Comparison of ENCODE assay signal across 13 cellular contexts in the genomic region with DNA sequence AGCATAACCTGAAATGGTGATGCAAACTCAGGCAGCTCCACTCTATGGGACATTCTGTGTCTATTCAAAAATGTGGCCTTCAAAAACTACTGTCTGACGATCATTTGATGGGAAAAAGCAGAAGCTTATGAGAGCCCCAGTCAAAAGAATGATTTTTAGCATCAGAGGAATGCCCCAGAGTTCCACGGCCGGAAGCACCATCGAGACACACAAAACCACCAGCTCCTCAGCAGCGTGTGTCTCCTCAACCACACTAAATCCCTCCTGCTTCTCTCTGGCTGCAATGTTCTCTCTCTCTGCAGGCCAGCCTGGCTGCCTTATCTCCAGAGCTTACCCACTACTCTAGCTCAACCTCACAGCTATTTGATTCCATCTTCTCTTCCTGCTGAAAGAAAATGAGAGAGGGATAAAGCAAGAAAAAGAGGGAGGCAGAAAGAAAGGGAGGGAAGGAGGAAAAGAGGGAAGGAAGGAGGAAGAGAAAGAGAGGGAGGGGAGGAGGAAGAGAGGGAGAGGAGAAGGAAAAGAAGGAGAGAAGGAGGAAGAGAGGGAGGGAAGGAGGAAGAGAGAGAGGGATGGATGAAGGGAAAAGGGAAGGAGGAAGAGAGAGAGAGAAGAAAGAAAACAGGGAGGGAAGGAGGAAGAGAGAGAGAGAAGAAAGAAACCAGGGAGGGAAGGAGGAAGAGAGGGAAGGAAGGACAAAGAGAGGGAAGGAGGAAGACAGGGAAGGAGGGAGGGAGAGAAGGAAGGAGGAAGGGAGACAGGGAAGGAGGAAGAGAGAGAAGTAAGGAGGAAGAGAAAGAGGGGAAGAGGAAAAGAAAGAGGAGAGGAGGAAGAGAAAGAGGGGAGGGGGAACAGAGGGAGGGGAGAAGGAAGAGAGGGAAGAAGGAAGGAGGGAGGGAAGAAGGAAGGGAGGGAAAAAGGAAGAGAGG. TPM values are rescaled to one million over a fixed set of nuclear protein-coding genes. Genes with fewer than 3 reads are reported as not detected.
A peak's percentile ranks its signal among the peaks of the same experiment; 100 is the strongest.
DNase-seq lines count a peak whose midpoint lies in the region; ATAC-seq and TF ChIP-seq lines count a peak whose summit lies in the region.
"Had no signal": no experiment of that assay in that cellular context is flagged by ENCODE, and none has a peak within 500 bp of the region (broad histone marks: within the 10 kb centered on the region; RNA-seq: fewer than 3 reads in every experiment).

No MANE protein-coding gene starts in this region.

- H3K4me1 Mint-ChIP-seq in activated naive CD4-positive, alpha-beta T cell treated with anti-CD3 and anti-CD28 coated beads, Interleukin-2, amount 10 ng/mL, durations not matched to agents 7 days and 5 days: peaks cover 9% of the 10 kb centered on the region
- peaks cover 11% of the 10 kb centered on the region for H3K4me1 Mint-ChIP-seq in chondrocyte (ENCODE audit: low read depth)
- peaks cover 13 to 32% of the 10 kb centered on the region in 2 donors for H3K4me1 Mint-ChIP-seq in stimulated activated naive B cell treated with anti-CD40 and anti-IgM and Interleukin-4, amounts not matched to agents 10 μg/mL and 1 μg/mL and 100 μg/mL, for 72 hours

- peak; percentile 87 to 89 for ATAC-seq in stimulated activated naive B cell treated with anti-CD40 and anti-IgM and Interleukin-4, amounts not matched to agents 10 μg/mL and 1 μg/mL and 100 μg/mL, for 72 hours (replicated peaks)

- H3K27me3 ChIP-seq in OCI-LY3 (ENCODE audit: low read depth, low read length) (no peaks in the 10 kb centered on the region), dorsolateral prefrontal cortex (no peaks in the 10 kb centered on the region), vagina (no peaks in the 10 kb centered on the region)
- H3K27me3 ChIP-seq: MG63 had no signal

- H3K9me3 Mint-ChIP-seq in activated naive CD4-positive, alpha-beta T cell treated with anti-CD3 and anti-CD28 coated beads, Interleukin-2, amount 10 ng/mL, durations not matched to agents 7 days and 5 days: no peaks in the 10 kb centered on the region
- H3K9me3 Mint-ChIP-seq in chondrocyte (ENCODE audit: low read depth): no peaks in the 10 kb centered on the region
- H3K9me3 Mint-ChIP-seq in stimulated activated naive B cell treated with anti-CD40 and anti-IgM and Interleukin-4, amounts not matched to agents 10 μg/mL and 1 μg/mL and 100 μg/mL, for 72 hours: no peaks in the 10 kb centered on the region

- H4K20me1 ChIP-seq in OCI-LY3 (ENCODE audit: insufficient read depth, low read length): no peaks in the 10 kb centered on the region

- CTCF ChIA-PET in activated naive CD4-positive, alpha-beta T cell treated with anti-CD3 and anti-CD28 coated beads, Interleukin-2, amount 10 ng/mL, durations not matched to agents 7 days and 5 days (lab: Charles Lee): interaction anchor here (0.7 to 2.0 kb wide), 5 partner anchors 9 to 120 kb away, joined by 3 to 6 read pairs (median 4); no protein-coding TSS in a partner anchor

- peaks cover 60% of the 10 kb centered on the region for H3K27me3 Mint-ChIP-seq in activated naive CD4-positive, alpha-beta T cell treated with anti-CD3 and anti-CD28 coated beads, Interleukin-2, amount 10 ng/mL, durations not matched to agents 7 days and 5 days
- peaks cover 35% of the 10 kb centered on the region for H3K27me3 Mint-ChIP-seq in chondrocyte (ENCODE audit: low read depth)
- H3K27me3 Mint-ChIP-seq in stimulated activated naive B cell treated with anti-CD40 and anti-IgM and Interleukin-4, amounts not matched to agents 10 μg/mL and 1 μg/mL and 100 μg/mL, for 72 hours: peaks cover 36 to 49% of the 10 kb centered on the region in 2 donors

- peaks cover 11% of the 10 kb centered on the region for H3K4me1 ChIP-seq in OCI-LY3 (ENCODE audit: low read length)
- H3K4me1 ChIP-seq in vagina: no peaks in the 10 kb centered on the region
- H3K4me1 ChIP-seq: tibial artery had no signal

- no peak for TF ChIP-seq POLR2A in vagina (IDR thresholded peaks at IDR 0.05)

- H3K36me3 ChIP-seq in OCI-LY3 (replicated peaks; ENCODE audit: low read depth, low read length) (no peaks in the 10 kb centered on the region), vagina (no peaks in the 10 kb centered on the region)
- H3K36me3 ChIP-seq: MG63, tibial artery had no signal

- H3K4me3 ChIP-seq in OCI-LY3 (ENCODE audit: low read length) (no peak overlapping the region), dorsolateral prefrontal cortex (no peak overlapping the region), vagina (no peak overlapping the region)
- H3K4me3 ChIP-seq: MG63, tibial artery had no signal

- H3K9me3 ChIP-seq in OCI-LY3 (ENCODE audit: insufficient read depth, low read length): no peaks in the 10 kb centered on the region
- no peaks in the 10 kb centered on the region for H3K9me3 ChIP-seq in vagina
- H3K9me3 ChIP-seq: MG63, tibial artery had no signal

- H3K9ac ChIP-seq in OCI-LY3 (ENCODE audit: low read length): no peak overlapping the region

- H2AFZ ChIP-seq in OCI-LY3 (ENCODE audit: low read depth, low read length): no peak overlapping the region

- no peaks in the 10 kb centered on the region for H3K79me2 ChIP-seq in OCI-LY3 (ENCODE audit: low read length)

- no peaks in the 10 kb centered on the region for H3K36me3 Mint-ChIP-seq in activated naive CD4-positive, alpha-beta T cell treated with anti-CD3 and anti-CD28 coated beads, Interleukin-2, amount 10 ng/mL, durations not matched to agents 7 days and 5 days
- no peaks in the 10 kb centered on the region for H3K36me3 Mint-ChIP-seq in chondrocyte (ENCODE audit: low read depth)
- H3K36me3 Mint-ChIP-seq in stimulated activated naive B cell treated with anti-CD40 and anti-IgM and Interleukin-4, amounts not matched to agents 10 μg/mL and 1 μg/mL and 100 μg/mL, for 72 hours: peaks cover 0 to 2% of the 10 kb centered on the region in 2 donors

- peak overlapping the region; percentile 49 for H3K4me2 ChIP-seq in OCI-LY3 (ENCODE audit: low read length)

- H3K4me3 Mint-ChIP-seq in activated naive CD4-positive, alpha-beta T cell treated with anti-CD3 and anti-CD28 coated beads, Interleukin-2, amount 10 ng/mL, durations not matched to agents 7 days and 5 days: no peak overlapping the region
- H3K4me3 Mint-ChIP-seq in chondrocyte (ENCODE audit: unreplicated experiment): no peak overlapping the region
- peak overlapping the region in 1 of 2 donors; percentile 11 for H3K4me3 Mint-ChIP-seq in stimulated activated naive B cell treated with anti-CD40 and anti-IgM and Interleukin-4, amounts not matched to agents 10 μg/mL and 1 μg/mL and 100 μg/mL, for 72 hours

- H3K27ac ChIP-seq in OCI-LY3 (ENCODE audit: low read length): no peak overlapping the region
- H3K27ac ChIP-seq in dorsolateral prefrontal cortex: no peak overlapping the region
- no peak overlapping the region for H3K27ac ChIP-seq in vagina
- H3K27ac ChIP-seq: tibial artery had no signal

- intact Hi-C loops in dorsolateral prefrontal cortex (cut with DNase I) (no loop called here), vagina (cut with DNase I) (no loop called here)

- no peak overlapping the region for H3K27ac Mint-ChIP-seq in activated naive CD4-positive, alpha-beta T cell treated with anti-CD3 and anti-CD28 coated beads, Interleukin-2, amount 10 ng/mL, durations not matched to agents 7 days and 5 days
- no peak overlapping the region for H3K27ac Mint-ChIP-seq in chondrocyte (ENCODE audit: unreplicated experiment)
- peak overlapping the region; percentile 86 for H3K27ac Mint-ChIP-seq in stimulated activated naive B cell treated with anti-CD40 and anti-IgM and Interleukin-4, amounts not matched to agents 10 μg/mL and 1 μg/mL and 100 μg/mL, for 72 hours

- peak; percentile 35 for DNase-seq in activated naive CD4-positive, alpha-beta T cell treated with anti-CD3 and anti-CD28 coated beads, Interleukin-2, amount 10 ng/mL, durations not matched to agents 7 days and 5 days
- no peak for DNase-seq in activated naive CD4-positive, alpha-beta T cell treated with Interleukin-2 at 50 U/mL for 16 hours
- DNase-seq in chondrocyte (ENCODE audit: low spot score): peak; percentile 19
- DNase-seq in stimulated activated naive B cell treated with anti-CD40 and anti-IgM and Interleukin-4, amounts not matched to agents 10 μg/mL and 1 μg/mL and 100 μg/mL, for 72 hours: peak; percentile 59
- DNase-seq in pons (ENCODE audit: low spot score): no peak
- no peak for DNase-seq in dorsolateral prefrontal cortex
- no peak for DNase-seq in vagina (ENCODE audit: extremely low spot score in 2 of 2)
- DNase-seq: amniotic stem cell, head of caudate nucleus, MG63, NCI-H345, tibial artery had no signal

- TF ChIP-seq CTCF in OCI-LY3 (IDR thresholded peaks at IDR 0.05; ENCODE audit: low read depth, low read length) (no peak), chondrocyte (IDR thresholded peaks at IDR 0.05) (no peak), dorsolateral prefrontal cortex (IDR thresholded peaks at IDR 0.05 in 54 of 56, conservative IDR thresholded peaks at IDR 0.05 in 2 of 56; ENCODE audit: low read depth in 1 of 56, partially characterized antibody in 56 of 56) (no peak), vagina (IDR thresholded peaks at IDR 0.05) (no peak)

RNA-seq across cellular contexts. Expression of a gene that starts 33.5 kb away (rescaled TPM):
- 0.15 to 0.17 TPM in 2 of 3 replicates, not detected in the other for total RNA-seq in chondrocyte
- total RNA-seq in dorsolateral prefrontal cortex: 100 to 1,000 TPM in 2 of 120 experiments, 10 to 100 TPM in 116, 1 to 10 TPM in 2; 8.8 to 116 (median 32.9) TPM
- 39.8 TPM for total RNA-seq in vagina

Comparison
In these comparisons a context has a peak if more than half of its experiments do, and no peak if none do; other contexts are left out.
1. DNase-seq: peak in activated naive CD4-positive, alpha-beta T cell treated with anti-CD3 and anti-CD28 coated beads, Interleukin-2, amount 10 ng/mL, durations not matched to agents 7 days and 5 days (single experiment), chondrocyte (single experiment) and stimulated activated naive B cell treated with anti-CD40 and anti-IgM and Interleukin-4, amounts not matched to agents 10 μg/mL and 1 μg/mL and 100 μg/mL, for 72 hours (single experiment); none in activated naive CD4-positive, alpha-beta T cell treated with Interleukin-2 at 50 U/mL for 16 hours (single experiment), pons (single experiment), dorsolateral prefrontal cortex (0 of 10) and vagina (0 of 2).